ENCODE assay signal across 29 cellular contexts in genomic region chr18:7750095-7750663, GRCh38.
A peak's percentile ranks its signal among the peaks of the same experiment; 100 is the strongest.
DNase-seq lines count a peak whose midpoint lies in the region; ATAC-seq and TF ChIP-seq lines count a peak whose summit lies in the region.
"Had no signal": no experiment of that assay in that cellular context is flagged by ENCODE, and none has a peak within 500 bp of the region (broad histone marks: within the 10 kb centered on the region; RNA-seq: fewer than 3 reads in every experiment).

No MANE protein-coding gene starts in this region.

- DNase-seq in heart right ventricle: no peak
- DNase-seq in Right ventricle myocardium inferior (ENCODE audit: missing footprints): no peak
- DNase-seq in hepatocyte (ENCODE audit: low spot score): no peak
- DNase-seq in neural progenitor cell (ENCODE audit: low spot score): no peak
- DNase-seq in tibial artery: no peak
- no peak for DNase-seq in DMS153 (lab: John Stamatoyannopoulos, UW)
- DNase-seq in UCSD-AML1 (lab: John Stamatoyannopoulos, UW; ENCODE audit: unreplicated experiment): no peak
- DNase-seq: activated B cell treated with CpG ODN at 0.5 μM for 24 hours; activated CD4-positive, alpha-beta T cell treated with anti-CD3 and anti-CD28 coated beads, Interleukin-2, amount 10 ng/mL, durations not matched to agents 7 days and 5 days; activated gamma-delta T cell treated with Interleukin-2 at 50 U/mL for 16 hours; activated naive CD8-positive, alpha-beta T cell treated with anti-CD3 and anti-CD28 coated beads, Interleukin-2, amount 10 ng/mL, durations not matched to agents 7 days and 5 days; activated T-cell treated with anti-CD3 and anti-CD28 coated beads, Interleukin-2, amount 50 U/mL, for 24 hours; dermis blood vessel endothelial cell; esophagus squamous epithelium; foreskin keratinocyte; H9; KG1; NCI-H1417 treated with DMSO at 0.1 percent for 48 hours; NCI-H2081; NCI-H524 treated with DMSO at 0.1 percent for 48 hours; OCI-M1 had no signal

- H3K36me3 ChIP-seq in heart right ventricle (no peaks in the 10 kb centered on the region), hepatocyte (replicated peaks; ENCODE audit: insufficient read depth, low read depth) (no peaks in the 10 kb centered on the region), neural progenitor cell (no peaks in the 10 kb centered on the region), tibial artery (no peaks in the 10 kb centered on the region)
- H3K36me3 ChIP-seq: esophagus squamous epithelium, neutrophil, prostate gland had no signal

- H3K4me3 ChIP-seq in heart right ventricle (no peak overlapping the region), hepatocyte (no peak overlapping the region), neural progenitor cell (no peak overlapping the region), tibial artery (no peak overlapping the region)
- H3K4me3 ChIP-seq: esophagus squamous epithelium, prostate gland, SK-N-MC had no signal

- ATAC-seq in heart right ventricle: no peak
- no peak for ATAC-seq in Right ventricle myocardium inferior
- ATAC-seq in HG03378 (IDR thresholded peaks at IDR 0.05; ENCODE audit: unreplicated experiment): no peak
- ATAC-seq: foreskin keratinocyte; stimulated activated effector memory CD8-positive, alpha-beta T cell treated with anti-CD3 and anti-CD28 coated beads, Interleukin-12 subunit alpha, Interleukin-12 subunit beta, amount 100 ng/mL, for 72 hours had no signal

- H3K4me1 Mint-ChIP-seq in neural progenitor cell: peaks cover 35% of the 10 kb centered on the region
- H3K4me1 Mint-ChIP-seq: activated B cell treated with CpG ODN at 0.5 μM for 24 hours; activated CD4-positive, alpha-beta T cell treated with anti-CD3 and anti-CD28 coated beads, Interleukin-2, amount 10 ng/mL, durations not matched to agents 7 days and 5 days; activated naive CD8-positive, alpha-beta T cell treated with anti-CD3 and anti-CD28 coated beads, Interleukin-2, amount 10 ng/mL, durations not matched to agents 7 days and 5 days; CD14-positive monocyte; central memory CD8-positive, alpha-beta T cell; memory B cell; stimulated activated effector memory CD8-positive, alpha-beta T cell treated with anti-CD3 and anti-CD28 coated beads, Interleukin-12 subunit alpha, Interleukin-12 subunit beta, amount 100 ng/mL, for 72 hours had no signal

- H3K9me3 ChIP-seq in heart right ventricle (peaks cover 0 to 17% (median 0%) of the 10 kb centered on the region in 11 donors), hepatocyte (ENCODE audit: low read depth) (peaks cover 7% of the 10 kb centered on the region), neural progenitor cell (ENCODE audit: low read depth) (peaks cover 6% of the 10 kb centered on the region), tibial artery (no peaks in the 10 kb centered on the region)
- H3K9me3 ChIP-seq: neutrophil, prostate gland had no signal

- peak overlapping the region in 7 of 10 donors; percentile 8 to 64 (median 33) for H3K27ac ChIP-seq in heart right ventricle
- peak overlapping the region; percentile 46 for H3K27ac ChIP-seq in hepatocyte
- H3K27ac ChIP-seq in neural progenitor cell: no peak overlapping the region
- H3K27ac ChIP-seq in tibial artery: peak overlapping the region; percentile 9 to 51
- H3K27ac ChIP-seq: foreskin keratinocyte, neutrophil, SK-N-MC had no signal

- TF ChIP-seq CTCF in heart right ventricle (IDR thresholded peaks at IDR 0.05): no peak
- TF ChIP-seq CTCF in hepatocyte (IDR thresholded peaks at IDR 0.05; ENCODE audit: poor library complexity): no peak
- TF ChIP-seq CTCF in neural progenitor cell (IDR thresholded peaks at IDR 0.05): no peak
- TF ChIP-seq CTCF in tibial artery (IDR thresholded peaks at IDR 0.05): no peak

- H3K27me3 ChIP-seq in heart right ventricle: no peaks in the 10 kb centered on the region
- H3K27me3 ChIP-seq in hepatocyte: no peaks in the 10 kb centered on the region
- H3K27me3 ChIP-seq in neural progenitor cell: no peaks in the 10 kb centered on the region
- H3K27me3 ChIP-seq in tibial artery: no peaks in the 10 kb centered on the region
- H3K27me3 ChIP-seq: esophagus squamous epithelium, foreskin keratinocyte, neutrophil had no signal

- H2AFZ ChIP-seq in hepatocyte (no peak overlapping the region), neural progenitor cell (replicated peaks) (no peak overlapping the region)

- H3K79me2 ChIP-seq in hepatocyte (peaks cover 48% of the 10 kb centered on the region), neural progenitor cell (ENCODE audit: low read depth) (no peaks in the 10 kb centered on the region)

- intact Hi-C loops in heart right ventricle (cut with DNase I) (loop anchor here in 5 of 10 donors (5.0 to 10.0 kb wide), 4 partner anchors 65 to 475 kb away; partner anchors contain the start of gene PTPRM (in 2 of the 5)), Right ventricle myocardium inferior (cut with DNase I) (loop anchor here (5.0 to 10.0 kb wide), 4 partner anchors 65 to 478 kb away; partner anchors contain the start of gene PTPRM), tibial artery (cut with DNase I; ENCODE audit: low total_unique reads) (loop anchor here (10.0 kb wide), 1 partner anchor 1135 kb away; no protein-coding TSS in a partner anchor)

- peak overlapping the region; percentile 58 for H3K4me2 ChIP-seq in hepatocyte
- peak overlapping the region; percentile 25 for H3K4me2 ChIP-seq in neural progenitor cell

- peaks cover 7% of the 10 kb centered on the region for H3K36me3 Mint-ChIP-seq in neural progenitor cell
- H3K36me3 Mint-ChIP-seq: activated naive CD8-positive, alpha-beta T cell treated with anti-CD3 and anti-CD28 coated beads, Interleukin-2, amount 10 ng/mL, durations not matched to agents 7 days and 5 days; CD14-positive monocyte; memory B cell; stimulated activated effector memory CD8-positive, alpha-beta T cell treated with anti-CD3 and anti-CD28 coated beads, Interleukin-12 subunit alpha, Interleukin-12 subunit beta, amount 100 ng/mL, for 72 hours had no signal

- H4K20me1 ChIP-seq in hepatocyte (ENCODE audit: insufficient read depth, poor library complexity, severe bottlenecking): no peaks in the 10 kb centered on the region
- H4K20me1 ChIP-seq in neural progenitor cell (ENCODE audit: low read depth): no peaks in the 10 kb centered on the region

- peaks cover 7 to 84% (median 75%) of the 10 kb centered on the region in 9 donors for H3K4me1 ChIP-seq in heart right ventricle
- H3K4me1 ChIP-seq in hepatocyte (ENCODE audit: insufficient read depth): peaks cover 46% of the 10 kb centered on the region
- H3K4me1 ChIP-seq in neural progenitor cell: peaks cover 30% of the 10 kb centered on the region
- H3K4me1 ChIP-seq in tibial artery: peaks cover 0 to 67% (median 23%) of the 10 kb centered on the region in 4 donors
- H3K4me1 ChIP-seq: foreskin keratinocyte had no signal

- H3K9me2 ChIP-seq in hepatocyte (replicated peaks; ENCODE audit: insufficient read depth): no peaks in the 10 kb centered on the region

- WGBS in heart right ventricle, 2 donors: 63 to 66% methylated on average over 6 of the region's 6 CpGs
- 18% methylated on average over 6 of the region's 6 CpGs for WGBS in hepatocyte (ENCODE audit: low lambda C conversion rate, missing lambda C conversion rate)

- no peak overlapping the region for H3K27ac Mint-ChIP-seq in neural progenitor cell
- H3K27ac Mint-ChIP-seq: activated B cell treated with CpG ODN at 0.5 μM for 24 hours; activated CD4-positive, alpha-beta T cell treated with anti-CD3 and anti-CD28 coated beads, Interleukin-2, amount 10 ng/mL, durations not matched to agents 7 days and 5 days; activated naive CD8-positive, alpha-beta T cell treated with anti-CD3 and anti-CD28 coated beads, Interleukin-2, amount 10 ng/mL, durations not matched to agents 7 days and 5 days; activated T-cell treated with anti-CD3 and anti-CD28 coated beads, Interleukin-2, amount 50 U/mL, for 24 hours; CD14-positive monocyte; memory B cell; stimulated activated effector memory CD8-positive, alpha-beta T cell treated with anti-CD3 and anti-CD28 coated beads, Interleukin-12 subunit alpha, Interleukin-12 subunit beta, amount 100 ng/mL, for 72 hours had no signal

- peaks cover 18% of the 10 kb centered on the region for H3K9me3 Mint-ChIP-seq in neural progenitor cell

- H3K27me3 Mint-ChIP-seq in neural progenitor cell (ENCODE audit: insufficient read depth, low read depth): no peaks in the 10 kb centered on the region
- H3K27me3 Mint-ChIP-seq: activated B cell treated with CpG ODN at 0.5 μM for 24 hours; activated CD4-positive, alpha-beta T cell treated with anti-CD3 and anti-CD28 coated beads, Interleukin-2, amount 10 ng/mL, durations not matched to agents 7 days and 5 days; activated naive CD8-positive, alpha-beta T cell treated with anti-CD3 and anti-CD28 coated beads, Interleukin-2, amount 10 ng/mL, durations not matched to agents 7 days and 5 days; activated T-cell treated with anti-CD3 and anti-CD28 coated beads, Interleukin-2, amount 50 U/mL, for 24 hours; central memory CD8-positive, alpha-beta T cell; memory B cell had no signal

- H3K9ac ChIP-seq in neural progenitor cell: no peak overlapping the region

- no peaks in the 10 kb centered on the region for H3F3A ChIP-seq in neural progenitor cell (ENCODE audit: low read depth)

- H3K4me3 Mint-ChIP-seq in neural progenitor cell: peak overlapping the region; percentile 17
- H3K4me3 Mint-ChIP-seq: activated B cell treated with CpG ODN at 0.5 μM for 24 hours; activated CD4-positive, alpha-beta T cell treated with anti-CD3 and anti-CD28 coated beads, Interleukin-2, amount 10 ng/mL, durations not matched to agents 7 days and 5 days; activated naive CD8-positive, alpha-beta T cell treated with anti-CD3 and anti-CD28 coated beads, Interleukin-2, amount 10 ng/mL, durations not matched to agents 7 days and 5 days; activated T-cell treated with anti-CD3 and anti-CD28 coated beads, Interleukin-2, amount 50 U/mL, for 24 hours; CD14-positive monocyte; central memory CD8-positive, alpha-beta T cell; H9; memory B cell; stimulated activated effector memory CD8-positive, alpha-beta T cell treated with anti-CD3 and anti-CD28 coated beads, Interleukin-12 subunit alpha, Interleukin-12 subunit beta, amount 100 ng/mL, for 72 hours had no signal
